In the genomic region with DNA sequence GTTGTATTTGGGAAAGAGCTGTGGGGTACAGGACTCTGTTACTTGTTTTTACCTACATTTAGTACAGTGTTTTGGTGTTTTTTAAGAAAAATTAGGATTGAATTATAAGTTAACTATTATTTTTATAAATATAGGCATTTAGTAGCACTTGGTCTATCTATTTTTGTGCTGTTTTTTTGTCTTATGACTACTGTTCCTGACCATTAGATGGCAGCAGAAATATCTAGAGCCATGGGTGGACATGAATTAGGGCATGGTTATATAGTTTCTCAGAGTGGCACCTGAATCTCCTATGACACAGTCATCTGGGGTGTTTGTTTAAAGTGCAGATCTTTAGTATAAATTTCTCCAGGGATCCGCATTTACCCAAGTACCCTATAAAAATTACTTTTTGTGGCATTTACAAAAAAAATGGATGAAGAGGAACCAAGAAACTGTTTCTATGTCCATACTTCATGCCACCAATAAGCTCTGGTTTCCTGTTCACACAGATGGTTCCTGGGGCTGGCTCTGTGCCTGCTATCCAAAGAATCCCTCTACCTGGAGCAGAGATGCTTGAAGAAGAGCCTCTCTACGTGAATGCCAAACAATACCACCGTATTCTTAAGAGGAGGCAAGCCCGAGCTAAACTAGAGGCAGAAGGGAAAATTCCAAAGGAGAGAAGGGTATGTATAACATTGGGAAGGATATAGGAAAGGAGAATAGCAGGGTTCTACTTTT, we compare ENCODE assay signal across 1 cellular context.
TF ChIP-seq lines count a peak whose summit lies in the region.

No MANE protein-coding gene starts in this region.

TF ChIP-seq in endothelial cell of umbilical vein, 7 proteins besides CTCF, POLR2A, EP300 and RAD21 (continued from another document):
- TF ChIP-seq, protein P1, sequence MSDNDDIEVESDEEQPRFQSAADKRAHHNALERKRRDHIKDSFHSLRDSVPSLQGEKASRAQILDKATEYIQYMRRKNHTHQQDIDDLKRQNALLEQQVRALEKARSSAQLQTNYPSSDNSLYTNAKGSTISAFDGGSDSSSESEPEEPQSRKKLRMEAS (IDR thresholded peaks at IDR 0.05; ENCODE audit: insufficient read depth, insufficient read length): no peak
- no peak for TF ChIP-seq GATA2 (IDR thresholded peaks at IDR 0.05; ENCODE audit: insufficient read depth, insufficient read length, low read depth, low read length)
